In genomic region chr9:34517185-34517584, GRCh38 we compare ENCODE assay signal across 21 cellular contexts. TPM values are rescaled to one million over a fixed set of nuclear protein-coding genes. Genes with fewer than 3 reads are reported as not detected.
DNase-seq lines count a peak whose midpoint lies in the region; ATAC-seq, FAIRE-seq and TF ChIP-seq lines count a peak whose summit lies in the region.
"Had no signal": no experiment of that assay in that cellular context is flagged by ENCODE, and none has a peak within 500 bp of the region (broad histone marks: within the 10 kb centered on the region; RNA-seq: fewer than 3 reads in every experiment).

No MANE protein-coding gene starts in this region.

- H3K4me3 Mint-ChIP-seq in dendritic cell treated with granulocyte-macrophage colony-stimulating factor and Interleukin-4, amounts not matched to agents 40 ng/mL and 50 ng/mL, for 4 days, result peak overlapping the region; percentile 47
- H3K4me3 Mint-ChIP-seq: CD4-positive, alpha-beta memory T cell had no signal

- no peak overlapping the region for H3K27ac ChIP-seq in right atrium auricular region
- H3K27ac ChIP-seq in osteoblast (ENCODE audit: low read depth, low read length), result no peak overlapping the region
- H3K27ac ChIP-seq: C4-2B had no signal

- peak overlapping the region; percentile 75 for H3K27ac Mint-ChIP-seq in dendritic cell treated with granulocyte-macrophage colony-stimulating factor and Interleukin-4, amounts not matched to agents 40 ng/mL and 50 ng/mL, for 4 days
- H3K27ac Mint-ChIP-seq: CD4-positive, alpha-beta memory T cell had no signal

- no peak for ATAC-seq in GM21825 (IDR thresholded peaks at IDR 0.05; ENCODE audit: unreplicated experiment)

- H3K4me2 ChIP-seq in osteoblast (ENCODE audit: insufficient read depth, low read length), result no peak overlapping the region

- H3K79me2 ChIP-seq in osteoblast (ENCODE audit: insufficient read depth, low read length), result no peaks in the 10 kb centered on the region

- H3K9me3 Mint-ChIP-seq in dendritic cell treated with granulocyte-macrophage colony-stimulating factor and Interleukin-4, amounts not matched to agents 40 ng/mL and 50 ng/mL, for 4 days, result no peaks in the 10 kb centered on the region

- H3K4me3 ChIP-seq in right atrium auricular region (no peak overlapping the region), osteoblast (ENCODE audit: insufficient read depth, low read length) (no peak overlapping the region)

- H3K36me3 ChIP-seq in right atrium auricular region (no peaks in the 10 kb centered on the region), osteoblast (ENCODE audit: insufficient read depth, low read length) (no peaks in the 10 kb centered on the region)

- no peak overlapping the region for H2AFZ ChIP-seq in osteoblast (ENCODE audit: low read length)

- no peaks in the 10 kb centered on the region for H3K9me3 ChIP-seq in right atrium auricular region
- H3K9me3 ChIP-seq in osteoblast (ENCODE audit: low read depth, low read length), result no peaks in the 10 kb centered on the region

- peaks cover 23% of the 10 kb centered on the region for H3K27me3 Mint-ChIP-seq in dendritic cell treated with granulocyte-macrophage colony-stimulating factor and Interleukin-4, amounts not matched to agents 40 ng/mL and 50 ng/mL, for 4 days
- H3K27me3 Mint-ChIP-seq: CD4-positive, alpha-beta memory T cell had no signal

- FAIRE-seq in urothelium cell line (lab: Jason Lieb, UNC), result peak; percentile 53
- FAIRE-seq: D721Med, G401.6, GM12891 had no signal

- H3K27me3 ChIP-seq in right atrium auricular region, result no peaks in the 10 kb centered on the region
- peaks cover 31% of the 10 kb centered on the region for H3K27me3 ChIP-seq in osteoblast (ENCODE audit: insufficient read depth, low read length)

- DNase-seq in cardiac septum (ENCODE audit: low spot score), result peak; percentile 33
- no peak for DNase-seq in right atrium auricular region (ENCODE audit: low spot score)
- DNase-seq in osteoblast (ENCODE audit: insufficient read length, low spot score, missing footprints), result peak; percentile 58
- no peak for DNase-seq in urothelium cell line (ENCODE audit: low spot score)
- no peak for DNase-seq in NCI-H2029 treated with DMSO at 0.1 percent for 48 hours (lab: John Stamatoyannopoulos, UW)
- DNase-seq in HuH-7 (ENCODE audit: low spot score), result no peak
- DNase-seq: ACHN; CD4-positive, alpha-beta memory T cell; COR-L47; DMS153; DMS79 treated with DMSO at 0.1 percent for 48 hours; EL; HCEC 1CT; IMR-90 had no signal

- peaks cover 6% of the 10 kb centered on the region for H3K36me3 Mint-ChIP-seq in dendritic cell treated with granulocyte-macrophage colony-stimulating factor and Interleukin-4, amounts not matched to agents 40 ng/mL and 50 ng/mL, for 4 days (ENCODE audit: low read depth)
- H3K36me3 Mint-ChIP-seq: CD4-positive, alpha-beta memory T cell had no signal

- H3K4me1 ChIP-seq in right atrium auricular region (no peaks in the 10 kb centered on the region), osteoblast (ENCODE audit: insufficient read depth, low read length) (peaks cover 4% of the 10 kb centered on the region)

- TF ChIP-seq CTCF in right atrium auricular region (IDR thresholded peaks at IDR 0.05) (no peak), osteoblast (IDR thresholded peaks at IDR 0.05; ENCODE audit: extremely low read depth, low read depth, low read length) (no peak)

- H3K4me1 Mint-ChIP-seq in dendritic cell treated with granulocyte-macrophage colony-stimulating factor and Interleukin-4, amounts not matched to agents 40 ng/mL and 50 ng/mL, for 4 days (ENCODE audit: low read depth), result peaks cover 79% of the 10 kb centered on the region

- H4K20me1 ChIP-seq in osteoblast (ENCODE audit: insufficient read depth, low read length), result no peaks in the 10 kb centered on the region

- intact Hi-C loops in cardiac septum (cut with DNase I), result no loop called here
- intact Hi-C loops in dendritic cell treated with granulocyte-macrophage colony-stimulating factor and Interleukin-4, amounts not matched to agents 40 ng/mL and 50 ng/mL, for 4 days (cut with micrococcal nuclease), result no loop called here

RNA-seq across cellular contexts. Expression of gene ENHO, which starts 5.6 kb away (rescaled TPM):
- total RNA-seq in cardiac septum, result 1.3 TPM
- total RNA-seq in right atrium auricular region, result under 1 TPM in 1 of 2 donors, not detected in 1; 0.75 TPM
- total RNA-seq in osteoblast, result under 0.01 and 0.29 TPM in 2 replicates
- total RNA-seq: CD4-positive, alpha-beta memory T cell; IMR-90 had no signal

RNA-seq across cellular contexts. Expression of gene DNAI1, which starts 58.6 kb away (rescaled TPM):
- total RNA-seq in cardiac septum (0.30 TPM), right atrium auricular region (not detected), osteoblast (47.4 TPM in 1 of 2 replicates, not detected in the other)
- total RNA-seq: A172; CD4-positive, alpha-beta memory T cell; IMR-90 had no signal

RNA-seq across cellular contexts. Expression of gene FAM219A, which starts 58.8 kb away (rescaled TPM):
- total RNA-seq in cardiac septum (39.1 TPM), right atrium auricular region (10 to 100 TPM; 10.5 to 19.9 TPM), osteoblast (8.5 and 9.4 TPM in 2 replicates)

Comparison
In these comparisons a context has a peak if more than half of its experiments do, and no peak if none do; other contexts are left out.
1. DNase-seq: peak in cardiac septum (single experiment) and osteoblast (single experiment); none in right atrium auricular region (single experiment), urothelium cell line (single experiment), NCI-H2029 treated with DMSO at 0.1 percent for 48 hours (single experiment) and HuH-7 (single experiment).